In the genomic region with DNA sequence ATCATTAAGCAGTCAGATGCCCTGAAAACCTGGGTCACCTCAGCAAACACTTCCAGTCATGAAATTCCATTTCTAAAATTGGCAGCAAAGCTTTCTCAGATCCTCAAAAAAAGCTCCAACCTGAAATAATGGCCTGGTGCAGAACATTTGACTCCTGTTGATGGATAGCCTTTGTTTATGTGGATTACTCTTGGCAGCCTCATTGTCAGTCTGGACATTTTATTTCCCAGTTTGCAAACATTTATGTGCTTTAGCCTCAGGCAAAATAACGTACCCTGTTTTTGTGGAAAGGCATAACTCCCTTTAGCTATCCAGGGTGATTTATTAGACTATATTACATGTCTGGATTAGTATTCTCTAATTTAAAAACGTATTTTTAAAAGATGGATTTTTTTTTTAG, we compare ENCODE assay signal across 19 cellular contexts. TPM values are rescaled to one million over a fixed set of nuclear protein-coding genes. Genes with fewer than 3 reads are reported as not detected.
DNase-seq lines count a peak whose midpoint lies in the region; ATAC-seq lines count a peak whose summit lies in the region.
"Had no signal": no experiment of that assay in that cellular context is flagged by ENCODE, and none has a peak within 500 bp of the region (broad histone marks: within the 10 kb centered on the region; RNA-seq: fewer than 3 reads in every experiment).

No MANE protein-coding gene starts in this region.

- no peak for ATAC-seq in HG02884 (IDR thresholded peaks at IDR 0.05; ENCODE audit: unreplicated experiment)
- ATAC-seq: CD8-positive, alpha-beta T cell had no signal

- peak overlapping the region; percentile 24 for H3K27ac Mint-ChIP-seq in activated T-helper 2 cell treated with anti-CD3 and anti-CD28 coated beads, Interferon-gamma antibody, Interleukin-2, Interleukin-4, amounts not matched to agents 10 μg/mL and 5 μg/mL and 100 μg/mL, durations not matched to agents 14 hours and 24 hours and 36 hours
- H3K27ac Mint-ChIP-seq: B cell; CD8-positive, alpha-beta T cell had no signal

- DNase-seq in NCI-H1417 (lab: John Stamatoyannopoulos, UW) (peak in 2 of 3 experiments; percentile 22 to 80), NCI-H1417 treated with DMSO at 0.1 percent for 48 hours (lab: John Stamatoyannopoulos, UW) (no peak), NCI-H146 (lab: John Stamatoyannopoulos, UW) (peak; percentile 39), superior temporal gyrus (ENCODE audit: extremely low spot score) (no peak)
- DNase-seq in activated T-helper 2 cell treated with anti-CD3 and anti-CD28 coated beads, Interferon-gamma antibody, Interleukin-2, Interleukin-4, amounts not matched to agents 10 μg/mL and 5 μg/mL and 100 μg/mL, durations not matched to agents 14 hours and 24 hours and 36 hours (ENCODE audit: low spot score): no peak
- no peak for DNase-seq in activated effector memory CD4-positive, alpha-beta T cell treated with anti-CD3 and anti-CD28 coated beads, Interleukin-2, amount 50 U/mL, for 16 hours
- DNase-seq: Caco-2; CD8-positive, alpha-beta T cell; GOT3; HCEC 1CT; NCI-H1092; NCI-H1694 treated with DMSO at 0.1 percent for 48 hours; NCI-H2107; NCI-H446; NCI-H526; Right ventricle myocardium superior; RPMI8226 had no signal

- peaks cover 78% of the 10 kb centered on the region for H3K36me3 Mint-ChIP-seq in activated T-helper 2 cell treated with anti-CD3 and anti-CD28 coated beads, Interferon-gamma antibody, Interleukin-2, Interleukin-4, amounts not matched to agents 10 μg/mL and 5 μg/mL and 100 μg/mL, durations not matched to agents 14 hours and 24 hours and 36 hours (ENCODE audit: low read depth)

- peaks cover 8% of the 10 kb centered on the region for H3K4me1 Mint-ChIP-seq in activated T-helper 2 cell treated with anti-CD3 and anti-CD28 coated beads, Interferon-gamma antibody, Interleukin-2, Interleukin-4, amounts not matched to agents 10 μg/mL and 5 μg/mL and 100 μg/mL, durations not matched to agents 14 hours and 24 hours and 36 hours (ENCODE audit: low read depth)
- H3K4me1 Mint-ChIP-seq: B cell had no signal

- H3K4me3 Mint-ChIP-seq in activated T-helper 2 cell treated with anti-CD3 and anti-CD28 coated beads, Interferon-gamma antibody, Interleukin-2, Interleukin-4, amounts not matched to agents 10 μg/mL and 5 μg/mL and 100 μg/mL, durations not matched to agents 14 hours and 24 hours and 36 hours (ENCODE audit: low read depth): no peak overlapping the region
- H3K4me3 Mint-ChIP-seq: B cell; CD8-positive, alpha-beta T cell had no signal

- intact Hi-C loops in activated T-helper 2 cell treated with anti-CD3 and anti-CD28 coated beads, Interferon-gamma antibody, Interleukin-2, Interleukin-4, amounts not matched to agents 10 μg/mL and 5 μg/mL and 100 μg/mL, durations not matched to agents 14 hours and 24 hours and 36 hours (cut with micrococcal nuclease): no loop called here

- H3K27me3 Mint-ChIP-seq in activated T-helper 2 cell treated with anti-CD3 and anti-CD28 coated beads, Interferon-gamma antibody, Interleukin-2, Interleukin-4, amounts not matched to agents 10 μg/mL and 5 μg/mL and 100 μg/mL, durations not matched to agents 14 hours and 24 hours and 36 hours (ENCODE audit: low read depth): no peaks in the 10 kb centered on the region
- H3K27me3 Mint-ChIP-seq: B cell had no signal

- H3K9me3 Mint-ChIP-seq in activated T-helper 2 cell treated with anti-CD3 and anti-CD28 coated beads, Interferon-gamma antibody, Interleukin-2, Interleukin-4, amounts not matched to agents 10 μg/mL and 5 μg/mL and 100 μg/mL, durations not matched to agents 14 hours and 24 hours and 36 hours: no peaks in the 10 kb centered on the region
- H3K9me3 Mint-ChIP-seq: CD8-positive, alpha-beta T cell had no signal

RNA-seq across cellular contexts. Expression of a gene that starts 53.9 kb away (rescaled TPM):
- 57.2 and 66.0 TPM in 2 replicates for total RNA-seq in activated T-helper 2 cell treated with anti-CD3 and anti-CD28 coated beads, Interferon-gamma antibody, Interleukin-2, Interleukin-4, amounts not matched to agents 10 μg/mL and 5 μg/mL and 100 μg/mL, durations not matched to agents 14 hours and 24 hours and 36 hours

Comparison
In these comparisons a context has a peak if more than half of its experiments do, and no peak if none do; other contexts are left out.
1. DNase-seq: peak in NCI-H1417 (2 of 3) and NCI-H146 (single experiment); none in NCI-H1417 treated with DMSO at 0.1 percent for 48 hours (single experiment), activated T-helper 2 cell treated with anti-CD3 and anti-CD28 coated beads, Interferon-gamma antibody, Interleukin-2, Interleukin-4, amounts not matched to agents 10 μg/mL and 5 μg/mL and 100 μg/mL, durations not matched to agents 14 hours and 24 hours and 36 hours (single experiment), superior temporal gyrus (single experiment) and activated effector memory CD4-positive, alpha-beta T cell treated with anti-CD3 and anti-CD28 coated beads, Interleukin-2, amount 50 U/mL, for 16 hours (single experiment).